21 cellular contexts compared by ENCODE assay signal in the genomic region with DNA sequence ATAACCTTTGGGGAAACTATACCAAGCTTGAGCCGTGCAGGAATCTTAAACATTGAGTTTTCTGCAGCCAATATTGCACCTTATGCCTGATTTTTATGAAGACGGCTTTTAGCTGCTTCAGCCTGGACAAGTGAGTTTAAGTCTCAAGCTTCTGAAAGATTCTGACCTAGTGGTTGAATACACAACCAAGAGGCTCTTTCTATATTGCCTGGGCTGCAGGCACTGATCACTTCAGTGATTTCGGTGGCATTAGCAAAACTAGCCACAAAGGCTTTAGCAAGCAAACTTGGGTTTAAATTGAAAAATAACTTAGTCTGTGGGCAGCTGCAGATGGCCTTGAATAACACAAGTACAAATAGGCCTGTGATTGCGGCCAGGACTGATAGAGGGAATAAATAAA.
"Had no signal": no experiment of that assay in that cellular context is flagged by ENCODE, and none has a peak within 500 bp of the region (broad histone marks: within the 10 kb centered on the region; RNA-seq: fewer than 3 reads in every experiment).

No MANE protein-coding gene starts in this region.

- H3K4me3 ChIP-seq: K562, SJCRH30 had no signal

- DNase-seq: MV-4-11; NCI-H1048; NCI-H1105; NCI-H1417; NCI-H1436 treated with DMSO at 0.1 percent for 48 hours; NCI-H1694; NCI-H187 treated with DMSO at 0.1 percent for 48 hours; NCI-H2081; NCI-H2107; NCI-H2227 treated with DMSO at 0.1 percent for 48 hours; NCI-H524; NCI-H526 treated with DMSO at 0.1 percent for 48 hours; NCI-H748 treated with DMSO at 0.1 percent for 48 hours; NK-92 treated with Interleukin-12 subunit alpha and Interleukin-12 subunit beta, amount 100 ng/mL, for 24 hours; SHP77 treated with DMSO at 0.1 percent for 48 hours; SJCRH30 had no signal

- H3K27ac ChIP-seq: SJCRH30 had no signal

- ATAC-seq: Panc1, PC-3, Right ventricle myocardium inferior, SK-N-SH treated with all-trans-retinoic acid at 6 μM for 48 hours had no signal

- FAIRE-seq: K562 had no signal

- H3K36me3 ChIP-seq: SJCRH30 had no signal

- H3K9me3 ChIP-seq: SJCRH30 had no signal

- H3K4me1 ChIP-seq: SJCRH30 had no signal
